ENCODE assay signal across 1 cellular context in genomic region chr12:210277-211141, GRCh38.
TF ChIP-seq lines count a peak whose summit lies in the region.

No MANE protein-coding gene starts in this region.

TF ChIP-seq in HepG2, 621 proteins besides CTCF, POLR2A, EP300 and RAD21 (continued from another document and continues in another):
- TF ChIP-seq ZBTB10 (CRISPR knock-in tag; IDR thresholded peaks at IDR 0.05; ENCODE audit: borderline replicate concordance) (peak; percentile 32; the same call in 1 of the 2 replicates), SRY (CRISPR knock-in tag; IDR thresholded peaks at IDR 0.05) (peak; percentile 83; the same call in 1 of the 2 replicates), BCLAF1 (IDR thresholded peaks at IDR 0.05) (no peak), ERF (CRISPR knock-in tag; IDR thresholded peaks at IDR 0.05) (peak; percentile 92), ARID5B (CRISPR knock-in tag; IDR thresholded peaks at IDR 0.05) (peak; percentile 99), ZNF691 (CRISPR knock-in tag; IDR thresholded peaks at IDR 0.05; ENCODE audit: borderline replicate concordance, low read depth) (peak; percentile 97; the same call in 1 of the 2 replicates), TEF (CRISPR knock-in tag; IDR thresholded peaks at IDR 0.05) (no peak), NR2F6 (IDR thresholded peaks at IDR 0.05) (peak; percentile 100), NR2F6 (CRISPR knock-in tag; IDR thresholded peaks at IDR 0.05) (peak; percentile 100), TFDP2 (CRISPR knock-in tag; IDR thresholded peaks at IDR 0.05) (peak; percentile 55), ZNF232 (CRISPR knock-in tag; IDR thresholded peaks at IDR 0.05; ENCODE audit: borderline replicate concordance) (peak; percentile 77; the same call in 1 of the 2 replicates), ATF2 (CRISPR knock-in tag; IDR thresholded peaks at IDR 0.05) (peak; percentile 98), HBP1 (CRISPR knock-in tag; IDR thresholded peaks at IDR 0.05; ENCODE audit: low read depth) (peak; percentile 89; the same call in 1 of the 2 replicates), NCOA1 (CRISPR knock-in tag; IDR thresholded peaks at IDR 0.05) (peak; percentile 95; the same call in 1 of the 2 replicates), RFXAP (CRISPR knock-in tag; IDR thresholded peaks at IDR 0.05; ENCODE audit: borderline replicate concordance) (peak; percentile 96), HMG20A (CRISPR knock-in tag; IDR thresholded peaks at IDR 0.05; ENCODE audit: borderline replicate concordance) (peak; percentile 100), KLF13 (CRISPR knock-in tag; IDR thresholded peaks at IDR 0.05) (no peak), ZNF230 (CRISPR knock-in tag; IDR thresholded peaks at IDR 0.05) (peak; percentile 89), ZBTB3 (CRISPR knock-in tag; IDR thresholded peaks at IDR 0.05; ENCODE audit: borderline replicate concordance, low read depth) (no peak), PCBP2 (optimal IDR thresholded peaks at IDR 0.05; ENCODE audit: low read depth, low read length, poor library complexity, severe bottlenecking) (no peak), ZNF280B (CRISPR knock-in tag; IDR thresholded peaks at IDR 0.05; ENCODE audit: borderline replicate concordance) (peak; percentile 94), ZNF792 (CRISPR knock-in tag; IDR thresholded peaks at IDR 0.05) (peak; percentile 74; the same call in 1 of the 2 replicates), KIAA2018 (CRISPR knock-in tag; IDR thresholded peaks at IDR 0.05; ENCODE audit: borderline replicate concordance) (0 out of 2 replicates have a peak, but pooled peaks have one; percentile 34), GATA4 (IDR thresholded peaks at IDR 0.05; ENCODE audit: borderline replicate concordance, low read depth) (peak; percentile 70; the same call in 1 of the 2 replicates), ZNF24 (IDR thresholded peaks at IDR 0.05) (no peak)
